12 cellular contexts compared by ENCODE assay signal in genomic region chr2:114543106-114543806, GRCh38.
DNase-seq lines count a peak whose midpoint lies in the region; ATAC-seq, FAIRE-seq and TF ChIP-seq lines count a peak whose summit lies in the region.
"Had no signal": no experiment of that assay in that cellular context is flagged by ENCODE, and none has a peak within 500 bp of the region (broad histone marks: within the 10 kb centered on the region; RNA-seq: fewer than 3 reads in every experiment).

No MANE protein-coding gene starts in this region.

- H3K9me3 ChIP-seq in A549: no peaks in the 10 kb centered on the region

- 0 out of 3 replicates have a peak, but pooled peaks have one; percentile 17 for TF ChIP-seq CTCF in A549 (IDR thresholded peaks at IDR 0.05)

- no peak for TF ChIP-seq EP300 in A549 (IDR thresholded peaks at IDR 0.05)

- peak in 1 of 2 experiments; percentile 19 for DNase-seq in A549 (ENCODE audit: low read depth in 1 of 2, low spot score in 1 of 2)
- DNase-seq in KBM-7: peak; percentile 45
- DNase-seq in middle frontal gyrus (ENCODE audit: extremely low spot score, low spot score): peak; percentile 9
- DNase-seq in NCI-H446 (lab: John Stamatoyannopoulos, UW): no peak
- DNase-seq in activated T-cell treated with anti-CD3 and anti-CD28 coated beads, Interleukin-2, amount 50 U/mL, for 1 hour: no peak
- DNase-seq: activated CD4-positive, CD25-positive, alpha-beta regulatory T cell; brain microvascular endothelial cell; NCI-H187 had no signal

- CTCF ChIA-PET in A549 (lab: Yijun Ruan, JAX): interaction anchor here (2.0 kb wide), 1 partner anchor 8 kb away, joined by 6 read pairs; no protein-coding TSS in a partner anchor

- H3K4me1 ChIP-seq in A549: no peaks in the 10 kb centered on the region

- peak in 1 of 2 experiments; percentile 18; a peak in 2 of 5 replicates for TF ChIP-seq RAD21 in A549 (conservative IDR thresholded peaks at IDR 0.05 in 1 of 2, IDR thresholded peaks at IDR 0.05 in 1 of 2)

- H3K4me3 ChIP-seq in A549: no peak overlapping the region
- H3K4me3 ChIP-seq: BLaER1 treated with 17β-estradiol and CSF1 and Interleukin-3, amounts not matched to agents 10 nM and 100 nM had no signal

- TF ChIP-seq POLR2A in A549 (IDR thresholded peaks at IDR 0.05; ENCODE audit: low read length): no peak

- H3K4me2 ChIP-seq in A549: no peak overlapping the region
- H3K4me2 ChIP-seq: BLaER1 treated with 17β-estradiol and CSF1 and Interleukin-3, amounts not matched to agents 10 nM and 100 nM had no signal

- in situ Hi-C loops in KBM-7 (cut with MboI; ENCODE audit: low pct_unique_long_range_greater_than_20kb, low sequenced_read_pairs): no loop called here

- peak in 1 of 2 experiments; percentile 66; a peak in 2 of 6 replicates for ATAC-seq in A549
- no peak for ATAC-seq in HG02840 (IDR thresholded peaks at IDR 0.05; ENCODE audit: low FRiP score, unreplicated experiment)
- ATAC-seq in HG03521 (IDR thresholded peaks at IDR 0.05; ENCODE audit: unreplicated experiment): no peak

- 3% methylated on average over 8 of the region's 8 CpGs for WGBS in A549 (ENCODE audit: missing lambda C conversion rate)

- POLR2A ChIA-PET in A549 (lab: Yijun Ruan, JAX): no interaction called here

- FAIRE-seq in A549 (lab: Jason Lieb, UNC): no peak
- peak; percentile 71 for FAIRE-seq in endometrium (lab: Jason Lieb, UNC)

- no peak overlapping the region for H3K27ac ChIP-seq in A549
- H3K27ac ChIP-seq: BLaER1 treated with 17β-estradiol and CSF1 and Interleukin-3, amounts not matched to agents 10 nM and 100 nM; brain microvascular endothelial cell had no signal

TF ChIP-seq in A549, 52 proteins besides CTCF, POLR2A, EP300 and RAD21:
- no peak for TF ChIP-seq EHF (CRISPR knock-in tag; IDR thresholded peaks at IDR 0.05)
- TF ChIP-seq, protein P1, sequence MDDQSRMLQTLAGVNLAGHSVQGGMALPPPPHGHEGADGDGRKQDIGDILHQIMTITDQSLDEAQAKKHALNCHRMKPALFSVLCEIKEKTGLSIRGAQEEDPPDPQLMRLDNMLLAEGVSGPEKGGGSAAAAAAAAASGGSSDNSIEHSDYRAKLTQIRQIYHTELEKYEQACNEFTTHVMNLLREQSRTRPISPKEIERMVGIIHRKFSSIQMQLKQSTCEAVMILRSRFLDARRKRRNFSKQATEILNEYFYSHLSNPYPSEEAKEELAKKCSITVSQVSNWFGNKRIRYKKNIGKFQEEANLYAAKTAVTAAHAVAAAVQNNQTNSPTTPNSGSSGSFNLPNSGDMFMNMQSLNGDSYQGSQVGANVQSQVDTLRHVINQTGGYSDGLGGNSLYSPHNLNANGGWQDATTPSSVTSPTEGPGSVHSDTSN (IDR thresholded peaks at IDR 0.05): no peak
- TF ChIP-seq HOXA7 (CRISPR knock-in tag; IDR thresholded peaks at IDR 0.05): no peak
- no peak for TF ChIP-seq FOSL2 (IDR thresholded peaks at IDR 0.05)
- TF ChIP-seq FOSL2 (CRISPR knock-in tag; IDR thresholded peaks at IDR 0.05): no peak
- TF ChIP-seq KDM1A (IDR thresholded peaks at IDR 0.05; ENCODE audit: low read depth): no peak
- no peak for TF ChIP-seq ELK1 (IDR thresholded peaks at IDR 0.05; ENCODE audit: low read depth, low read length)
- TF ChIP-seq EHMT2 (IDR thresholded peaks at IDR 0.05; ENCODE audit: low read depth): no peak
- no peak for TF ChIP-seq JUNB (IDR thresholded peaks at IDR 0.05)
- no peak for TF ChIP-seq NPAS2 (CRISPR knock-in tag; IDR thresholded peaks at IDR 0.05; ENCODE audit: borderline replicate concordance)
- no peak for TF ChIP-seq REST (IDR thresholded peaks at IDR 0.05)
TF ChIP-seq in A549: peak in this region for 0.

Comparison
In these comparisons a context has a peak if more than half of its experiments do, and no peak if none do; other contexts are left out.
1. DNase-seq: peak in KBM-7 (single experiment) and middle frontal gyrus (single experiment); none in NCI-H446 (0 of 2) and activated T-cell treated with anti-CD3 and anti-CD28 coated beads, Interleukin-2, amount 50 U/mL, for 1 hour (single experiment).